In genomic region chr6:10193321-10193720, GRCh38 we compare ENCODE assay signal across 33 cellular contexts.
"Had no signal": no experiment of that assay in that cellular context is flagged by ENCODE, and none has a peak within 500 bp of the region (broad histone marks: within the 10 kb centered on the region; RNA-seq: fewer than 3 reads in every experiment).

No MANE protein-coding gene starts in this region.

- FAIRE-seq: astrocyte, TTC549 had no signal

- H3K27me3 ChIP-seq: adrenal gland, body of pancreas, brain microvascular endothelial cell, breast epithelium had no signal

- H3K36me3 ChIP-seq: adrenal gland, brain microvascular endothelial cell, breast epithelium had no signal

- H3K4me1 ChIP-seq: adrenal gland, body of pancreas, breast epithelium had no signal

- ATAC-seq: activated CD8-positive, alpha-beta T cell treated with anti-CD3 and anti-CD28 coated beads for 36 hours; activated naive CD4-positive, alpha-beta T cell treated with anti-CD3 and anti-CD28 coated beads, Interleukin-2, amount 50 U/mL, for 72 hours; activated T-cell treated with anti-CD3 and anti-CD28 coated beads, Interleukin-2, amount 50 U/mL, for 4 hours; activated T-cell treated with anti-CD3 and anti-CD28 coated beads, Interleukin-2, amount 50 U/mL, for 72 hours; activated T-helper 17 cell treated with anti-CD3 and anti-CD28 coated beads, Interleukin-2, amount 50 U/mL, for 72 hours; body of pancreas had no signal

- H3K9me3 ChIP-seq: adrenal gland, body of pancreas, breast epithelium had no signal

- H3K27ac ChIP-seq: adrenal gland, body of pancreas, brain microvascular endothelial cell, breast epithelium, VCaP had no signal

- DNase-seq: activated B cell treated with CpG ODN at 0.5 μM for 24 hours; activated CD4-positive, alpha-beta memory T cell treated with anti-CD3 and anti-CD28 coated beads for 36 hours; activated CD4-positive, alpha-beta T cell treated with anti-CD3 and anti-CD28 coated beads for 4 hours; activated CD4-positive, alpha-beta T cell treated with anti-CD3 and anti-CD28 coated beads, Interleukin-2, amount 10 ng/mL, durations not matched to agents 24 days and 14 days; activated CD4-positive, alpha-beta T cell treated with anti-CD3 and anti-CD28 coated beads, Interleukin-2, amount 50 U/mL, for 1 hour; activated CD4-positive, alpha-beta T cell treated with anti-CD3 and anti-CD28 coated beads, Interleukin-2, amount 50 U/mL, for 4 hours; activated CD4-positive, CD25-positive, alpha-beta regulatory T cell treated with anti-CD3 and anti-CD28 coated beads, Interleukin-2, amount 50 U/mL, for 72 hours; activated CD8-positive, alpha-beta memory T cell treated with anti-CD3 and anti-CD28 coated beads, Interleukin-2, amount 50 U/mL, for 4 hours; activated CD8-positive, alpha-beta T cell treated with anti-CD3 and anti-CD28 coated beads for 36 hours; activated effector memory CD4-positive, alpha-beta T cell treated with anti-CD3 and anti-CD28 coated beads, Interleukin-2, amount 50 U/mL, for 16 hours; activated gamma-delta T cell treated with Interleukin-2 at 50 U/mL for 16 hours; activated naive CD4-positive, alpha-beta T cell; activated naive CD4-positive, alpha-beta T cell treated with anti-CD3 and anti-CD28 coated beads for 36 hours; activated naive CD4-positive, alpha-beta T cell treated with anti-CD3 and anti-CD28 coated beads, Interleukin-2, amount 50 U/mL, for 16 hours; activated naive CD8-positive, alpha-beta T cell treated with anti-CD3 and anti-CD28 coated beads for 36 hours; activated T-cell treated with anti-CD3 and anti-CD28 coated beads for 4 hours; activated T-cell treated with anti-CD3 and anti-CD28 coated beads, Interleukin-2, amount 50 U/mL, for 1 hour; activated T-cell treated with anti-CD3 and anti-CD28 coated beads, Interleukin-2, amount 50 U/mL, for 4 hours; activated T-cell treated with anti-CD3 and anti-CD28 coated beads, Interleukin-2, amount 50 U/mL, for 72 hours; adrenal gland; amniotic stem cell; aorta; body of pancreas; brain microvascular endothelial cell; central memory CD4-positive, alpha-beta T cell; T-helper 2 cell; T-helper 9 cell had no signal

- H3K4me3 ChIP-seq: adrenal gland, body of pancreas, breast epithelium had no signal
